In the genomic region with DNA sequence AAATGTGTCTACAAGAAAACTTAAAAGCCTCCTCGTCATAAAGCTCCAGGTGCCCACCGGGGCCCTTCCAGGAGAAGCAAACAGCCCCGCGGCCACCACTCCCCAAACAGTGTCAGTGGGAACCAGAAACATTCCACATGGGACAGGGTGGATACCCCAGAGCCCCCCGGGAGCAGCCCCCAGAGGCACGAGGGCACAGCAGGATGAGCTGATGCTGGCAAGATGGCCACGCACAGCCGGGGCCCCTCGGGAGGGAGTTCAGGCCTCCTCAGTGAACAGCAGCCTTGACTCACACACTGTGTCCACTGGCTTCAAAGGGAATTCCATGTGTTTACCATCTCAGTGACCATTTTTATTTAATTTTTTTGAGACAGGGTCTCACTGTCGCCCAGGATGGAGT, we compare ENCODE assay signal across 13 cellular contexts. TPM values are rescaled to one million over a fixed set of nuclear protein-coding genes. Genes with fewer than 3 reads are reported as not detected.
DNase-seq lines count a peak whose midpoint lies in the region; ATAC-seq and TF ChIP-seq lines count a peak whose summit lies in the region.
"Had no signal": no experiment of that assay in that cellular context is flagged by ENCODE, and none has a peak within 500 bp of the region (broad histone marks: within the 10 kb centered on the region; RNA-seq: fewer than 3 reads in every experiment).

No MANE protein-coding gene starts in this region.

- H3K4me1 ChIP-seq in heart left ventricle (peaks cover 4 to 56% (median 26%) of the 10 kb centered on the region in 12 donors), mucosa of descending colon (ENCODE audit: low read depth) (peaks cover 32% of the 10 kb centered on the region), OCI-LY7 (ENCODE audit: insufficient read depth, low read length, poor library complexity, severe bottlenecking) (peaks cover 14% of the 10 kb centered on the region)
- H3K4me1 ChIP-seq in naive thymus-derived CD4-positive, alpha-beta T cell (ENCODE audit: control insufficient read depth in 2 of 2, insufficient read depth in 2 of 2, low read length in 2 of 2), result peaks cover 0 to 3% of the 10 kb centered on the region in 2 donors

- 71 to 84% (median 75%) methylated on average over 7 to 10 of the region's 10 CpGs for WGBS in heart left ventricle, 4 donors

- H3K79me2 ChIP-seq in OCI-LY7 (ENCODE audit: insufficient read depth, low read depth, low read length), result no peaks in the 10 kb centered on the region

- H2AFZ ChIP-seq in OCI-LY7 (ENCODE audit: low read length), result no peak overlapping the region

- intact Hi-C loops in heart left ventricle (cut with DNase I) (no loop called here), cardiac septum (cut with DNase I) (no loop called here), mucosa of descending colon (cut with DNase I, micrococcal nuclease) (no loop called here), OCI-LY7 (cut with micrococcal nuclease; ENCODE audit: unreplicated experiment) (loop anchor here (10.0 kb wide), 1 partner anchor 88 kb away; no protein-coding TSS in a partner anchor)
- intact Hi-C loops in naive thymus-derived CD4-positive, alpha-beta T cell (cut with micrococcal nuclease), result no loop called here

- H3K27me3 ChIP-seq in heart left ventricle, result peaks cover 0 to 4% (median 0%) of the 10 kb centered on the region in 9 donors
- H3K27me3 ChIP-seq in naive thymus-derived CD4-positive, alpha-beta T cell (ENCODE audit: control insufficient read depth in 2 of 2, insufficient read depth in 2 of 2, low read length in 2 of 2), result no peaks in the 10 kb centered on the region
- H3K27me3 ChIP-seq: cardiac muscle cell had no signal

- H3K36me3 ChIP-seq in heart left ventricle (no peaks in the 10 kb centered on the region), mucosa of descending colon (ENCODE audit: low read depth) (no peaks in the 10 kb centered on the region), OCI-LY7 (ENCODE audit: insufficient read depth, low read length) (no peaks in the 10 kb centered on the region)
- no peaks in the 10 kb centered on the region for H3K36me3 ChIP-seq in naive thymus-derived CD4-positive, alpha-beta T cell (ENCODE audit: control insufficient read depth in 2 of 3, insufficient read depth in 3 of 3, low read length in 3 of 3)
- H3K36me3 ChIP-seq: cardiac muscle cell had no signal

- H3K4me3 Mint-ChIP-seq in chondrocyte (ENCODE audit: unreplicated experiment), result no peak overlapping the region
- H3K4me3 Mint-ChIP-seq in naive thymus-derived CD4-positive, alpha-beta T cell, result no peak overlapping the region

- no peaks in the 10 kb centered on the region for H3K27me3 Mint-ChIP-seq in chondrocyte (ENCODE audit: low read depth)
- no peaks in the 10 kb centered on the region for H3K27me3 Mint-ChIP-seq in naive thymus-derived CD4-positive, alpha-beta T cell

- H3K36me3 Mint-ChIP-seq in chondrocyte (ENCODE audit: low read depth), result no peaks in the 10 kb centered on the region
- peaks cover 0 to 6% (median 0%) of the 10 kb centered on the region in 5 donors for H3K36me3 Mint-ChIP-seq in naive thymus-derived CD4-positive, alpha-beta T cell

- POLR2A ChIA-PET in OCI-LY7 (lab: Charles Lee), result interaction anchor here (0.5 kb wide), 1 partner anchor 1733 kb away, joined by 3 read pairs; no protein-coding TSS in a partner anchor
- POLR2A ChIA-PET in naive thymus-derived CD4-positive, alpha-beta T cell (lab: Charles Lee), result interaction anchor here (0.7 kb wide), 1 partner anchor 11 kb away, joined by 5 read pairs; no protein-coding TSS in a partner anchor

- H3K27ac ChIP-seq in heart left ventricle, result peak overlapping the region; percentile 64 to 95 (median 86)
- H3K27ac ChIP-seq in OCI-LY7 (ENCODE audit: low read depth, low read length, poor library complexity, severe bottlenecking), result no peak overlapping the region
- H3K27ac ChIP-seq in naive thymus-derived CD4-positive, alpha-beta T cell (ENCODE audit: low read depth, low read length), result no peak overlapping the region
- H3K27ac ChIP-seq: cardiac muscle cell, epithelial cell of prostate had no signal

- H3K4me2 ChIP-seq in OCI-LY7 (ENCODE audit: low read length), result no peak overlapping the region

- no peaks in the 10 kb centered on the region for H3K9me3 Mint-ChIP-seq in chondrocyte (ENCODE audit: low read depth)
- no peaks in the 10 kb centered on the region for H3K9me3 Mint-ChIP-seq in naive thymus-derived CD4-positive, alpha-beta T cell

- H3K27ac Mint-ChIP-seq in chondrocyte (ENCODE audit: unreplicated experiment), result peak overlapping the region; percentile 74
- H3K27ac Mint-ChIP-seq in naive thymus-derived CD4-positive, alpha-beta T cell, result no peak overlapping the region

- H3K4me3 ChIP-seq in heart left ventricle (no peak overlapping the region), mucosa of descending colon (no peak overlapping the region), OCI-LY7 (ENCODE audit: low read depth, low read length, poor library complexity, severe bottlenecking) (no peak overlapping the region)
- no peak overlapping the region for H3K4me3 ChIP-seq in naive thymus-derived CD4-positive, alpha-beta T cell (ENCODE audit: low read length)
- H3K4me3 ChIP-seq: cardiac muscle cell had no signal

- ATAC-seq in heart left ventricle (no peak), mucosa of descending colon (peak; percentile 14)
- no peak for ATAC-seq in naive thymus-derived CD4-positive, alpha-beta T cell

- BruUV-seq in OCI-LY7 (replicated peaks; lab: Mats Ljungman, UMichigan), result no TSS peak

- CTCF ChIA-PET in OCI-LY7 (lab: Charles Lee; ENCODE audit: unreplicated experiment), result interaction anchor here (0.5 kb wide), 1 partner anchor 106 kb away, joined by 4 read pairs; no protein-coding TSS in a partner anchor
- CTCF ChIA-PET in naive thymus-derived CD4-positive, alpha-beta T cell (lab: Charles Lee), result interaction anchor here (0.9 kb wide), 1 partner anchor 10 kb away, joined by 4 read pairs; a partner anchor contains a TSS

- H3K9me2 ChIP-seq in OCI-LY7 (ENCODE audit: insufficient read depth, low read length), result no peaks in the 10 kb centered on the region

- peak in 2 of 5 donors; percentile 24 to 51 for DNase-seq in heart left ventricle
- DNase-seq in cardiac septum (ENCODE audit: low spot score), result no peak
- no peak for DNase-seq in chondrocyte (ENCODE audit: low spot score)
- DNase-seq in mucosa of descending colon, result peak in 1 of 3 donors; percentile 50
- no peak for DNase-seq in NCI-H2227 (lab: John Stamatoyannopoulos, UW; ENCODE audit: unreplicated experiment)
- DNase-seq in OCI-LY7 (ENCODE audit: low spot score), result no peak
- DNase-seq in DMS79 (lab: John Stamatoyannopoulos, UW), result no peak
- no peak for DNase-seq in naive thymus-derived CD4-positive, alpha-beta T cell
- DNase-seq: MM.1S had no signal

- peaks cover 35% of the 10 kb centered on the region for H3K4me1 Mint-ChIP-seq in chondrocyte (ENCODE audit: low read depth)
- peaks cover 0 to 17% (median 5%) of the 10 kb centered on the region in 7 donors for H3K4me1 Mint-ChIP-seq in naive thymus-derived CD4-positive, alpha-beta T cell

- TF ChIP-seq CTCF in heart left ventricle (IDR thresholded peaks at IDR 0.05) (no peak), chondrocyte (IDR thresholded peaks at IDR 0.05) (no peak), mucosa of descending colon (IDR thresholded peaks at IDR 0.05) (no peak), OCI-LY7 (conservative IDR thresholded peaks at IDR 0.05; ENCODE audit: low read length) (no peak)

- TF ChIP-seq POLR2A in heart left ventricle (IDR thresholded peaks at IDR 0.05), result no peak

- H3K9me3 ChIP-seq in heart left ventricle, result no peaks in the 10 kb centered on the region
- H3K9me3 ChIP-seq in mucosa of descending colon, result no peaks in the 10 kb centered on the region
- H3K9me3 ChIP-seq in OCI-LY7 (ENCODE audit: low read length), result no peaks in the 10 kb centered on the region
- H3K9me3 ChIP-seq in naive thymus-derived CD4-positive, alpha-beta T cell (ENCODE audit: control insufficient read depth in 2 of 3, low read length in 3 of 3), result no peaks in the 10 kb centered on the region

- H4K20me1 ChIP-seq in OCI-LY7 (ENCODE audit: insufficient read depth, low read length), result no peaks in the 10 kb centered on the region

RNA-seq across cellular contexts. Expression of a gene that starts 10.5 kb away (rescaled TPM):
- total RNA-seq in heart left ventricle, result 10 to 100 TPM in 2 of 9 donors, 1 to 10 TPM in 7; 4.1 to 12.9 (median 8.6) TPM
- 10 to 100 TPM in 1 of 2 donors, 1 to 10 TPM in 1; 5.6 to 15.2 TPM for polyA plus RNA-seq in heart left ventricle
- 11.3 TPM for total RNA-seq in cardiac septum
- total RNA-seq in chondrocyte, result 10.7 to 15.7 TPM (median 11.6 TPM) in 3 replicates
- 10 to 100 TPM; 39.4 to 56.7 (median 40.1) TPM for total RNA-seq in mucosa of descending colon
- 14.2 and 27.0 TPM in 2 replicates for total RNA-seq in OCI-LY7 (2014; rRNA removed; shearing (Covaris generic))
- 20.8 and 27.0 TPM in 2 replicates for total RNA-seq in OCI-LY7 (2022)
- 10 to 100 TPM; 11.7 to 27.2 (median 24.7) TPM for total RNA-seq in naive thymus-derived CD4-positive, alpha-beta T cell
- polyA plus RNA-seq in naive thymus-derived CD4-positive, alpha-beta T cell, result 1 to 10 TPM; 3.5 to 7.6 TPM

RNA-seq across cellular contexts. Expression of a gene that starts 10.8 kb away (rescaled TPM):
- total RNA-seq in heart left ventricle, result 1 to 10 TPM in 8 of 9 donors, under 1 TPM in 1; 0.81 to 5.5 (median 2.7) TPM
- polyA plus RNA-seq in heart left ventricle, result 1 to 10 TPM in 1 of 2 donors, under 1 TPM in 1; 0.44 to 4.1 TPM
- 3.3 TPM for total RNA-seq in cardiac septum
- 0.97 to 2.5 TPM (median 2.0 TPM) in 3 replicates for total RNA-seq in chondrocyte
- 10 to 100 TPM; 18.0 to 41.5 (median 27.2) TPM for total RNA-seq in mucosa of descending colon
- not detected in 2 replicates for total RNA-seq in OCI-LY7 (2014; rRNA removed; shearing (Covaris generic))
- not detected in 2 replicates for total RNA-seq in OCI-LY7 (2022)
- total RNA-seq in naive thymus-derived CD4-positive, alpha-beta T cell, result 10 to 100 TPM in 2 of 5 experiments, 1 to 10 TPM in 2, under 1 TPM in 1; 0.94 to 11.1 (median 6.0) TPM
- polyA plus RNA-seq in naive thymus-derived CD4-positive, alpha-beta T cell, result 1 to 10 TPM in 1 of 2 donors, under 1 TPM in 1; 0.73 to 2.6 TPM
- total RNA-seq: GM12878 had no signal

RNA-seq across cellular contexts. Expression of a gene that starts 28.7 kb away (rescaled TPM):
- total RNA-seq in heart left ventricle (not detected), cardiac septum (not detected), chondrocyte (0.10 TPM in 1 of 3 replicates, not detected in the others), mucosa of descending colon (100 to 1,000 TPM in 1 of 3 donors, 10 to 100 TPM in 2; 36.7 to 127 (median 74.8) TPM), OCI-LY7 (2022) (not detected in 2 replicates)
- not detected for polyA plus RNA-seq in heart left ventricle
- total RNA-seq in OCI-LY7 (2014; rRNA removed; shearing (Covaris generic)), result not detected in 2 replicates
- not detected for total RNA-seq in naive thymus-derived CD4-positive, alpha-beta T cell
- polyA plus RNA-seq in naive thymus-derived CD4-positive, alpha-beta T cell, result not detected
- total RNA-seq: GM12878; T-helper 2 cell treated with Interferon-gamma antibody and Interleukin-4, amounts not matched to agents 100 ng/mL and 5 ng/mL, for 36 hours had no signal
- polyA plus RNA-seq: GM12878 had no signal

RNA-seq across cellular contexts. Expression of a gene that starts 46.7 kb away (rescaled TPM):
- total RNA-seq in heart left ventricle (10 to 100 TPM in 8 of 9 donors, 1 to 10 TPM in 1; 7.5 to 21.0 (median 12.6) TPM), cardiac septum (12.2 TPM), chondrocyte (81.5 to 86.8 TPM (median 86.1 TPM) in 3 replicates), mucosa of descending colon (10 to 100 TPM; 30.1 to 48.0 (median 43.4) TPM), OCI-LY7 (2022) (29.0 and 29.8 TPM in 2 replicates)
- polyA plus RNA-seq in heart left ventricle, result 10 to 100 TPM; 17.3 to 22.1 TPM
- total RNA-seq in OCI-LY7 (2014; rRNA removed; shearing (Covaris generic)), result 15.8 and 20.3 TPM in 2 replicates
- 10 to 100 TPM; 22.9 to 92.0 (median 57.3) TPM for total RNA-seq in naive thymus-derived CD4-positive, alpha-beta T cell
- 10 to 100 TPM; 10.9 to 21.4 TPM for polyA plus RNA-seq in naive thymus-derived CD4-positive, alpha-beta T cell

Comparison
In these comparisons a context has a peak if more than half of its experiments do, and no peak if none do; other contexts are left out.
1. H3K27ac ChIP-seq: peak in heart left ventricle (12 of 12); none in OCI-LY7 (single experiment) and naive thymus-derived CD4-positive, alpha-beta T cell (single experiment).
2. RNA of a gene that starts 28.7 kb away (total RNA-seq): 36.7 to 127 TPM in mucosa of descending colon; 0.10 TPM in chondrocyte, not detected in cardiac septum (single experiment), not detected in heart left ventricle, not detected in OCI-LY7 and not detected in naive thymus-derived CD4-positive, alpha-beta T cell; every median in the first group is over 10 times any median in the second.